In the genomic region with DNA sequence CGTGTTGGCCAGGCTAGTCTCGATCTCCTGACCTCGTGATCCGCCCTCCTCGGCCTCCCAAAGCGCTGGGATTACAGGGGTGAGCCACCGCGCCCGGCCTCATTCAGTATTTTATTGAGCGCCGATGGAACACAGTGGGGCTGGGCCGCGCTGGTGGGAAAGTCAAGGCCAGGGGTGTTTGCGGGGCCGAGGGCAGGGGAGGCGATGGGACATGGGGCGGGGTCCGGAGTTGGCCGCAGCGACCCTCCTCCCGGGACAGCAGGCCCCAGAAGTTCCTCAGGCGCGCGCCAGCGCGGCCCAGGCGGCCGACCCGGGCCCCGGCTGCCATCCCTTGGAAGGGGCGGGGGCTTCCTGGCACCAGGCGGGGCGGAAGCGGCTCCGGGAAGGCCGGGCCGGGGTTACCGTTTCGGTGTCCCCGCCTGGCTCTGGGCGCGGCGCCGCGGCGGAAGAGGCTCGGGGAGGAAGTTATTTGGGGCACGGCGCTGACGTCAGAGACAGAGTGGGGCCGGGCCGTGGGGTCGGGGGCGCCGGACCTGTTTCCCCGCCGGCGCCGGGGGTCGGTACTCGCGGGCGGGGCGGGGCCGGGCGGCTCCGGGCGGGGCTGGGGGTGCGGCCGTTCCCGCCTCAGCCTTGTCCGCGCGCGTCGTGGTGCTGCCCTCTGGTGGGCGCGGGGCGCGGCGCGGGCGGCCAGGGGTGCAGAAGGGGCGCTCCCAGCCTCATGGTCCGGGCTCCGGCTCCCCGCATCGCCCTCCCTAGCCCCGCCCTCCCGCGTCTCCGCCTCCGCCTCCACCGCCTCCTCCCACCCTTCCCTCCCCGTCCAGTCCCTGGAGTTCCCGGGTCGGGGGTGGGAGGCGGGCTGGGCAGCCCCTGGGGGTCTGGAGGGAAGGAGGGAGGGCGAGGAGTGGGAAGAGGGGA, we compare ENCODE assay signal across 8 cellular contexts. TPM values are rescaled to one million over a fixed set of nuclear protein-coding genes. Genes with fewer than 3 reads are reported as not detected.
A peak's percentile ranks its signal among the peaks of the same experiment; 100 is the strongest.
DNase-seq lines count a peak whose midpoint lies in the region; TF ChIP-seq lines count a peak whose summit lies in the region.

No MANE protein-coding gene starts in this region.

- DNase-seq in G401 (ENCODE audit: low spot score) = peak; percentile 77
- peak; percentile 72 for DNase-seq in H4 (ENCODE audit: low spot score)
- DNase-seq in LoVo (ENCODE audit: low spot score) = peak; percentile 87
- DNase-seq in SHP77 (lab: John Stamatoyannopoulos, UW) = peak; percentile 66 to 87
- peak; percentile 67 to 86 (median 70) for DNase-seq in activated naive CD4-positive, alpha-beta T cell (lab: John Stamatoyannopoulos, UW)
- DNase-seq in globus pallidus (ENCODE audit: low spot score) = peak; percentile 54
- peak; percentile 95 for DNase-seq in osteocyte (ENCODE audit: extremely low spot score, unreplicated experiment)

- peaks cover 9% of the 10 kb centered on the region for H3K27me3 Mint-ChIP-seq in osteocyte (ENCODE audit: unreplicated experiment)

- H3K4me1 Mint-ChIP-seq in osteocyte (ENCODE audit: unreplicated experiment) = peaks cover 3% of the 10 kb centered on the region

- no peaks in the 10 kb centered on the region for H3K9me3 Mint-ChIP-seq in osteocyte (ENCODE audit: unreplicated experiment)

- no peaks in the 10 kb centered on the region for H3K36me3 ChIP-seq in thymus (ENCODE audit: control insufficient read depth, insufficient read depth)

- TF ChIP-seq CTCF in osteocyte (IDR thresholded peaks at IDR 0.05) = peak; percentile 84

- in situ Hi-C loops in G401 (cut with HindIII; ENCODE audit: low sequenced_read_pairs) = no loop called here

- WGBS in thymus = 4% methylated on average over 99 of the region's 99 CpGs

- H3K27ac Mint-ChIP-seq in osteocyte (ENCODE audit: unreplicated experiment) = peak overlapping the region; percentile 62

- no peaks in the 10 kb centered on the region for H3K36me3 Mint-ChIP-seq in osteocyte (ENCODE audit: unreplicated experiment)

- no peaks in the 10 kb centered on the region for H3K9me3 ChIP-seq in thymus (ENCODE audit: control insufficient read depth)

- H3K27ac ChIP-seq in thymus (ENCODE audit: low read depth) = peak overlapping the region; percentile 38

- H3K27me3 ChIP-seq in thymus (ENCODE audit: control insufficient read depth, insufficient read depth) = no peaks in the 10 kb centered on the region

- peaks cover 2% of the 10 kb centered on the region for H3K4me1 ChIP-seq in thymus (ENCODE audit: control insufficient read depth, insufficient read depth, low read length)

- peak overlapping the region; percentile 76 for H3K4me3 Mint-ChIP-seq in osteocyte (ENCODE audit: unreplicated experiment)

- H3K4me3 ChIP-seq in thymus (ENCODE audit: low read length) = peak overlapping the region; percentile 84

RNA-seq across cellular contexts. Expression of a gene that starts 1.0 kb away (rescaled TPM):
- 1.2 and 1.4 TPM in 2 replicates for total RNA-seq in G401 (2014; rRNA removed; shearing (Covaris generic))
- total RNA-seq in H4 (2014; rRNA removed; shearing (Covaris generic)) = 0.02 and 0.46 TPM in 2 replicates
- total RNA-seq in osteocyte = 4.2 and 5.5 TPM in 2 replicates
- polyA plus RNA-seq in thymus = 6.5 TPM

RNA-seq across cellular contexts. Expression of a gene that starts 31.5 kb away (rescaled TPM):
- total RNA-seq in G401 (2014; rRNA removed; shearing (Covaris generic)) = 23.0 and 44.7 TPM in 2 replicates
- total RNA-seq in H4 (2014; rRNA removed; shearing (Covaris generic)) = 16.1 and 19.2 TPM in 2 replicates
- 536 and 572 TPM in 2 replicates for total RNA-seq in osteocyte
- polyA plus RNA-seq in thymus = 690 TPM

RNA-seq across cellular contexts. Expression of a gene that starts 38.7 kb away (rescaled TPM):
- total RNA-seq in G401 (2014; rRNA removed; shearing (Covaris generic)) = 88.2 and 89.7 TPM in 2 replicates
- 25.3 and 49.7 TPM in 2 replicates for total RNA-seq in H4 (2014; rRNA removed; shearing (Covaris generic))
- total RNA-seq in osteocyte = 28.0 and 28.1 TPM in 2 replicates
- 21.8 TPM for polyA plus RNA-seq in thymus

RNA-seq across cellular contexts. Expression of a gene that starts 56.1 kb away (rescaled TPM):
- 178 and 250 TPM in 2 replicates for total RNA-seq in G401 (2014; rRNA removed; shearing (Covaris generic))
- 495 and 562 TPM in 2 replicates for total RNA-seq in H4 (2014; rRNA removed; shearing (Covaris generic))
- total RNA-seq in osteocyte = 264 and 287 TPM in 2 replicates
- 287 TPM for polyA plus RNA-seq in thymus

Comparison
In these comparisons a context has a peak if more than half of its experiments do, and no peak if none do; other contexts are left out.
1. Peak in every context shown above with its lines: DNase-seq, H3K4me3 ChIP-seq and H3K27ac ChIP-seq.
2. RNA of a gene that starts 31.5 kb away (total RNA-seq): 536 to 572 TPM in osteocyte; 23.0 to 44.7 TPM in G401 and 16.1 to 19.2 TPM in H4; every median in the first group is over 10 times any median in the second.